Comparison of ENCODE assay signal across 14 cellular contexts in the genomic region with DNA sequence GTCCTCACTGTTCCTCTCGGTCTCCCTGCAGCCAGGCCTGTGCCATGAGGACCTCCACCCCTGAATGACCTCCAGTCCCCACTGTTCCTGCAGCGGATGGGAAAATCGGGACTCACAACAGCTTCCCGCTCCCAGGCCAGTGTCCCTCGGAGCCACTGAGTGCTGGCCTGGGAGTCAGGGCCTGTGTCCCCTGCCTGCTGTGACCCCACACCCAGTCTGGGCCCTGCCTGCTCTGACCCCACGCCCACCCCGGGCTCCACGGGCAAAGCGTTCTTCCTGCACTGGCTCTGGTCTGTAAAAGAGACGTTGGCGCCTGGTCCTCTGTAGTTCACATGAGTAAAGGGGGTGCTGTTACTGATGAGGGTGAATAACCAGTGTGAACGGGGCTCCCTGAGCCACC.
"Had no signal": no experiment of that assay in that cellular context is flagged by ENCODE, and none has a peak within 500 bp of the region (broad histone marks: within the 10 kb centered on the region; RNA-seq: fewer than 3 reads in every experiment).

No MANE protein-coding gene starts in this region.

- DNase-seq: activated CD4-positive, alpha-beta T cell treated with anti-CD3 and anti-CD28 coated beads, Interleukin-2, amount 50 U/mL, for 4 hours; activated effector memory CD4-positive, alpha-beta T cell treated with anti-CD3 and anti-CD28 coated beads, Interleukin-2, amount 50 U/mL, for 16 hours; activated T-cell treated with anti-CD3 and anti-CD28 coated beads, Interleukin-2, amount 50 U/mL, for 72 hours; adrenal gland; effector CD8-positive, alpha-beta T cell; midbrain; stomach had no signal

- H3K27me3 ChIP-seq: adrenal gland, neutrophil had no signal

- H3K9ac ChIP-seq: parathyroid adenoma had no signal

- H3K27ac ChIP-seq: adrenal gland, esophagus muscularis mucosa, gastroesophageal sphincter, neutrophil, parathyroid adenoma, stomach had no signal

- H3K27ac Mint-ChIP-seq: activated naive CD4-positive, alpha-beta T cell treated with anti-CD3 and anti-CD28 coated beads, Interleukin-2, amount 50 U/mL, for 72 hours; activated T-cell treated with anti-CD3 and anti-CD28 coated beads, Interleukin-2, amount 50 U/mL, for 72 hours; dendritic cell treated with granulocyte-macrophage colony-stimulating factor and Interleukin-4, amounts not matched to agents 40 ng/mL and 50 ng/mL, for 4 days; type B pancreatic cell had no signal

- H3K79me2 ChIP-seq: parathyroid adenoma had no signal

- H2AFZ ChIP-seq: parathyroid adenoma had no signal

- H3K4me1 ChIP-seq: parathyroid adenoma had no signal

- H3K4me3 ChIP-seq: adrenal gland, esophagus muscularis mucosa, gastroesophageal sphincter, stomach had no signal

- H3K9me3 Mint-ChIP-seq: activated naive CD4-positive, alpha-beta T cell treated with anti-CD3 and anti-CD28 coated beads, Interleukin-2, amount 50 U/mL, for 72 hours; activated T-cell treated with anti-CD3 and anti-CD28 coated beads, Interleukin-2, amount 50 U/mL, for 72 hours; dendritic cell treated with granulocyte-macrophage colony-stimulating factor and Interleukin-4, amounts not matched to agents 40 ng/mL and 50 ng/mL, for 4 days; type B pancreatic cell had no signal

- ATAC-seq: activated naive CD4-positive, alpha-beta T cell treated with anti-CD3 and anti-CD28 coated beads, Interleukin-2, amount 50 U/mL, for 72 hours; activated T-cell treated with anti-CD3 and anti-CD28 coated beads, Interleukin-2, amount 50 U/mL, for 72 hours; gastroesophageal sphincter had no signal

- H3K36me3 ChIP-seq: adrenal gland, esophagus muscularis mucosa, gastroesophageal sphincter, neutrophil, stomach had no signal

- H3K27me3 Mint-ChIP-seq: dendritic cell treated with granulocyte-macrophage colony-stimulating factor and Interleukin-4, amounts not matched to agents 40 ng/mL and 50 ng/mL, for 4 days had no signal

- H3K36me3 Mint-ChIP-seq: activated naive CD4-positive, alpha-beta T cell treated with anti-CD3 and anti-CD28 coated beads, Interleukin-2, amount 50 U/mL, for 72 hours; type B pancreatic cell had no signal

- H3K4me3 Mint-ChIP-seq: activated T-cell treated with anti-CD3 and anti-CD28 coated beads, Interleukin-2, amount 50 U/mL, for 72 hours; dendritic cell treated with granulocyte-macrophage colony-stimulating factor and Interleukin-4, amounts not matched to agents 40 ng/mL and 50 ng/mL, for 4 days; type B pancreatic cell had no signal

- H3K9me3 ChIP-seq: adrenal gland, esophagus muscularis mucosa, gastroesophageal sphincter, neutrophil, stomach had no signal
